ENCODE assay signal across 8 cellular contexts in genomic region chr1:41381691-41382530, GRCh38. TPM values are rescaled to one million over a fixed set of nuclear protein-coding genes. Genes with fewer than 3 reads are reported as not detected.
DNase-seq lines count a peak whose midpoint lies in the region; ATAC-seq and TF ChIP-seq lines count a peak whose summit lies in the region.

No MANE protein-coding gene starts in this region.

- H3K9ac ChIP-seq in BLaER1 (peak overlapping the region; percentile 76), skeletal muscle tissue (ENCODE audit: low read depth in 1 of 3, low read length in 3 of 3) (peak overlapping the region; percentile 43 to 79 (median 45))

- DNase-seq in NCI-H1048 (lab: John Stamatoyannopoulos, UW) (peak; percentile 30), ascending aorta (ENCODE audit: low spot score in 2 of 2) (peak in 1 of 2 donors; percentile 81), iPS DF 6.9 (ENCODE audit: low read depth, low spot score) (no peak), NCI-H2196 treated with DMSO at 0.1 percent for 48 hours (lab: John Stamatoyannopoulos, UW; ENCODE audit: unreplicated experiment) (no peak)

- peak overlapping the region; percentile 66 for H3K4me3 ChIP-seq in BLaER1
- H3K4me3 ChIP-seq in ascending aorta, result peak overlapping the region; percentile 65 to 71
- peak overlapping the region; percentile 39; the same call in 1 of the 2 replicates for H3K4me3 ChIP-seq in iPS DF 6.9 (ENCODE audit: low read length)
- peak overlapping the region; percentile 60 to 70 (median 61) for H3K4me3 ChIP-seq in skeletal muscle tissue (ENCODE audit: low read length in 3 of 3)

- H3K27ac ChIP-seq in BLaER1 (peak overlapping the region; percentile 79), ascending aorta (peak overlapping the region; percentile 98), iPS DF 6.9 (ENCODE audit: low read length) (no peak overlapping the region), skeletal muscle tissue (ENCODE audit: low read depth, low read length) (peak overlapping the region; percentile 66)

- no CpG with 5 or more reads among the region's 120 CpGs for WGBS in iPS DF 6.9 (ENCODE audit: insufficient coverage, insufficient read length)

- intact Hi-C loops in ascending aorta (cut with DNase I), result loop anchor here (1.0 to 10.0 kb wide), 4 partner anchors 21 to 227 kb away; partner anchors contain the start of gene FOXO6

- peak overlapping the region; percentile 92 for H3K4me2 ChIP-seq in BLaER1

- H3K27me3 ChIP-seq in BLaER1 (peaks cover 72% of the 10 kb centered on the region), ascending aorta (no peaks in the 10 kb centered on the region), iPS DF 6.9 (ENCODE audit: control insufficient read depth, insufficient read depth, low read length) (peaks cover 3% of the 10 kb centered on the region; the same call in 1 of the 2 replicates), skeletal muscle tissue (ENCODE audit: control insufficient read depth in 3 of 3, insufficient read depth in 3 of 3, low read length in 3 of 3) (peaks cover 0 to 6% (median 0%) of the 10 kb centered on the region in 3 donors)

- no peak for ATAC-seq in HG02642 (IDR thresholded peaks at IDR 0.05; ENCODE audit: poor library complexity, unreplicated experiment)
- no peak for ATAC-seq in GM21576 (IDR thresholded peaks at IDR 0.05; ENCODE audit: unreplicated experiment)

- peaks cover 94% of the 10 kb centered on the region for H4K20me1 ChIP-seq in BLaER1

- H3K36me3 ChIP-seq in BLaER1 (no peaks in the 10 kb centered on the region), ascending aorta (no peaks in the 10 kb centered on the region), iPS DF 6.9 (ENCODE audit: control insufficient read depth, insufficient read depth, low read length) (no peaks in the 10 kb centered on the region), skeletal muscle tissue (ENCODE audit: control insufficient read depth in 3 of 3, insufficient read depth in 3 of 3, low read length in 3 of 3) (no peaks in the 10 kb centered on the region)

- TF ChIP-seq CTCF in ascending aorta (IDR thresholded peaks at IDR 0.05), result no peak

- H3K9me3 ChIP-seq in BLaER1 (no peaks in the 10 kb centered on the region), ascending aorta (no peaks in the 10 kb centered on the region), iPS DF 6.9 (ENCODE audit: control insufficient read depth, insufficient read depth, low read length) (no peaks in the 10 kb centered on the region), skeletal muscle tissue (ENCODE audit: control insufficient read depth in 3 of 3, low read length in 3 of 3) (no peaks in the 10 kb centered on the region)

- H3K4me1 ChIP-seq in BLaER1 (peaks cover 73% of the 10 kb centered on the region), ascending aorta (peaks cover 12 to 16% of the 10 kb centered on the region in 2 donors), iPS DF 6.9 (ENCODE audit: control insufficient read depth, insufficient read depth, low read length) (peaks cover 5% of the 10 kb centered on the region), skeletal muscle tissue (ENCODE audit: control insufficient read depth in 3 of 3, insufficient read depth in 3 of 3, low read length in 3 of 3) (peaks cover 17 to 34% (median 30%) of the 10 kb centered on the region in 3 donors)

RNA-seq across cellular contexts. Expression of gene FOXO6, which starts 20.7 kb away (rescaled TPM):
- total RNA-seq in ascending aorta, result 5.7 TPM
- total RNA-seq in skeletal muscle tissue, result 2.6 TPM
